ENCODE assay signal across 16 cellular contexts in genomic region chr4:158819942-158820786, GRCh38. TPM values are rescaled to one million over a fixed set of nuclear protein-coding genes. Genes with fewer than 3 reads are reported as not detected.
DNase-seq lines count a peak whose midpoint lies in the region; ATAC-seq, FAIRE-seq and TF ChIP-seq lines count a peak whose summit lies in the region.
"Had no signal": no experiment of that assay in that cellular context is flagged by ENCODE, and none has a peak within 500 bp of the region (broad histone marks: within the 10 kb centered on the region; RNA-seq: fewer than 3 reads in every experiment).

No MANE protein-coding gene starts in this region.

- ATAC-seq in GM18870 (IDR thresholded peaks at IDR 0.05; ENCODE audit: unreplicated experiment) (no peak), GM21515 (IDR thresholded peaks at IDR 0.05; ENCODE audit: unreplicated experiment) (no peak)
- ATAC-seq: Panc1 had no signal

- H3K36me3 Mint-ChIP-seq in osteocyte (ENCODE audit: unreplicated experiment): peaks cover 2% of the 10 kb centered on the region

- intact Hi-C loops in endothelial cell of umbilical vein (cut with micrococcal nuclease): loop anchor here (5.0 kb wide), 1 partner anchor 148 kb away; the partner anchor contains the start of genes C4orf46 and ETFDH

- no peaks in the 10 kb centered on the region for H3K9me1 ChIP-seq in endothelial cell of umbilical vein (replicated peaks; ENCODE audit: control insufficient read depth, extremely low read depth, insufficient read depth, low read length)

- no peak for TF ChIP-seq POLR2A in endothelial cell of umbilical vein (IDR thresholded peaks at IDR 0.05; ENCODE audit: low read depth, low read length)

- H3K4me3 Mint-ChIP-seq in osteocyte (ENCODE audit: unreplicated experiment): no peak overlapping the region
- H3K4me3 Mint-ChIP-seq: H9 had no signal

- POLR2A ChIA-PET in endothelial cell of umbilical vein (lab: Charles Lee): no interaction called here

- H3K9me3 Mint-ChIP-seq in osteocyte (ENCODE audit: unreplicated experiment): no peaks in the 10 kb centered on the region
- H3K9me3 Mint-ChIP-seq: H9 had no signal

- H4K20me1 ChIP-seq in endothelial cell of umbilical vein (replicated peaks; ENCODE audit: control insufficient read depth, extremely low read depth, insufficient read depth, low read length): no peaks in the 10 kb centered on the region

- TF ChIP-seq CTCF in C4-2B (conservative IDR thresholded peaks at IDR 0.05) (no peak), LNCaP clone FGC (IDR thresholded peaks at IDR 0.05; ENCODE audit: control insufficient read depth, extremely low read depth, insufficient read depth) (no peak), endothelial cell of umbilical vein (IDR thresholded peaks at IDR 0.05; ENCODE audit: extremely low read depth in 1 of 2, insufficient read depth in 1 of 2, low read depth in 1 of 2, low read length in 2 of 2) (no peak), osteocyte (IDR thresholded peaks at IDR 0.05) (no peak)

- H3K4me2 ChIP-seq in endothelial cell of umbilical vein (ENCODE audit: insufficient read depth, low read length): no peak overlapping the region

- peak overlapping the region; percentile 1 for H3K27ac Mint-ChIP-seq in osteocyte (ENCODE audit: unreplicated experiment)
- H3K27ac Mint-ChIP-seq: H9 had no signal

- no peaks in the 10 kb centered on the region for H3K36me3 ChIP-seq in endothelial cell of umbilical vein (ENCODE audit: control insufficient read depth in 2 of 2, extremely low read depth in 1 of 2, insufficient read depth in 2 of 2, low read length in 2 of 2)
- H3K36me3 ChIP-seq: ovary had no signal

- no peak overlapping the region for H3K9ac ChIP-seq in endothelial cell of umbilical vein (replicated peaks; ENCODE audit: extremely low read depth, insufficient read depth, low read length)

- H3K27me3 Mint-ChIP-seq in osteocyte (ENCODE audit: unreplicated experiment): no peaks in the 10 kb centered on the region

- H3K79me2 ChIP-seq in endothelial cell of umbilical vein (ENCODE audit: control insufficient read depth, insufficient read depth, low read length): peaks cover 6% of the 10 kb centered on the region

- dilution Hi-C loops in endothelial cell of umbilical vein (cut with MboI; ENCODE audit: extremely low pct_ligation_motif_present, low sequenced_read_pairs): no loop called here

- peaks cover 48% of the 10 kb centered on the region for H3K4me1 Mint-ChIP-seq in osteocyte (ENCODE audit: unreplicated experiment)

- peak; percentile 91 for DNase-seq in LNCaP clone FGC (ENCODE audit: low read depth)
- DNase-seq in endothelial cell of umbilical vein (ENCODE audit: low read depth, low spot score): peak; percentile 62
- DNase-seq in osteocyte (ENCODE audit: extremely low spot score, unreplicated experiment): no peak
- no peak for DNase-seq in epidermal melanocyte (ENCODE audit: insufficient read length, low spot score)
- no peak for DNase-seq in COR-L47 (lab: John Stamatoyannopoulos, UW)
- DNase-seq: H9; NCI-H446; ovary; stimulated activated CD4-positive, alpha-beta T cell treated with anti-CD3 and anti-CD28 coated beads, Interleukin-4, amount 100 ng/mL, for 1 hour; stimulated activated naive CD4-positive, alpha-beta T cell; T-helper 9 cell had no signal

- H2AFZ ChIP-seq in endothelial cell of umbilical vein (ENCODE audit: low read depth, low read length): no peak overlapping the region

- H3K4me1 ChIP-seq in endothelial cell of umbilical vein (ENCODE audit: control insufficient read depth, extremely low read depth, insufficient read depth, low read length): peaks cover 32% of the 10 kb centered on the region

- H3K9me3 ChIP-seq in endothelial cell of umbilical vein (replicated peaks; ENCODE audit: control insufficient read depth, insufficient read depth, low read length): no peaks in the 10 kb centered on the region
- H3K9me3 ChIP-seq: ovary had no signal

- H3K4me3 ChIP-seq in LNCaP clone FGC (ENCODE audit: low read depth, low read length): peak overlapping the region; percentile 5
- no peak overlapping the region for H3K4me3 ChIP-seq in endothelial cell of umbilical vein (replicated peaks in 1 of 3; ENCODE audit: insufficient read depth in 1 of 3, low read depth in 1 of 3, low read length in 3 of 3)
- H3K4me3 ChIP-seq: lung, ovary had no signal

- H3K27ac ChIP-seq in C4-2B: peak overlapping the region; percentile 52; the same call in 1 of the 2 replicates
- H3K27ac ChIP-seq in endothelial cell of umbilical vein (ENCODE audit: insufficient read depth, low read depth, low read length): no peak overlapping the region
- H3K27ac ChIP-seq: ovary had no signal

- no TSS peak for BruUV-seq in endothelial cell of umbilical vein (replicated peaks; lab: Mats Ljungman, UMichigan)

- CTCF ChIA-PET in endothelial cell of umbilical vein (lab: Charles Lee): interaction anchor here (0.9 to 1.5 kb wide), 2 partner anchors 9 to 31 kb away, joined by 3 read pairs; no protein-coding TSS in a partner anchor

- FAIRE-seq in endothelial cell of umbilical vein (lab: Jason Lieb, UNC): no peak

- no peaks in the 10 kb centered on the region for H3K27me3 ChIP-seq in endothelial cell of umbilical vein (ENCODE audit: control insufficient read depth in 2 of 2, insufficient read depth in 2 of 2, low read length in 2 of 2)
- H3K27me3 ChIP-seq: ovary had no signal

TF ChIP-seq in endothelial cell of umbilical vein, 7 proteins besides CTCF, POLR2A, EP300 and RAD21:
- TF ChIP-seq POLR2AphosphoS5 (IDR thresholded peaks at IDR 0.05; ENCODE audit: insufficient read depth, low read depth, low read length): no peak

RNA-seq across cellular contexts. Expression of gene FNIP2, which starts 51.3 kb away (rescaled TPM):
- total RNA-seq in endothelial cell of umbilical vein (13.6 and 14.4 TPM in 2 replicates), osteocyte (14.4 and 17.3 TPM in 2 replicates)
- 2.6 and 4.5 TPM in 2 replicates for polyA plus RNA-seq in endothelial cell of umbilical vein
- 3.5 and 4.2 TPM in 2 replicates for polyA plus RNA-seq in endothelial cell of umbilical vein (2011; cell fraction: cytosol; rRNA removed)
- polyA plus RNA-seq in endothelial cell of umbilical vein (2011; cell fraction: nucleus; rRNA removed): 7.5 and 8.0 TPM in 2 replicates
- polyA plus RNA-seq in endothelial cell of umbilical vein (2012): 3.1 and 4.1 TPM in 2 replicates
- polyA minus RNA-seq in endothelial cell of umbilical vein: 15.5 and 16.7 TPM in 2 replicates
- polyA minus RNA-seq in endothelial cell of umbilical vein (2011; cell fraction: cytosol; rRNA and poly(A)+ RNA removed): 0.51 TPM
- polyA minus RNA-seq in endothelial cell of umbilical vein (2011; cell fraction: nucleus; rRNA and poly(A)+ RNA removed): 26.0 and 35.9 TPM in 2 replicates

Comparison
In these comparisons a context has a peak if more than half of its experiments do, and no peak if none do; other contexts are left out.
1. DNase-seq: peak in LNCaP clone FGC (single experiment) and endothelial cell of umbilical vein (single experiment); none in osteocyte (single experiment), epidermal melanocyte (single experiment) and COR-L47 (single experiment).